ENCODE assay signal across 10 cellular contexts in genomic region chr11:47530721-47531120, GRCh38. TPM values are rescaled to one million over a fixed set of nuclear protein-coding genes. Genes with fewer than 3 reads are reported as not detected.
DNase-seq lines count a peak whose midpoint lies in the region; ATAC-seq and TF ChIP-seq lines count a peak whose summit lies in the region.
"Not testable (repeated sequence)": the region's sequence is repeated elsewhere in the genome, so short reads cannot be mapped to it uniquely, and the experiment has no call there.
"Had no signal": no experiment of that assay in that cellular context is flagged by ENCODE, and none has a peak within 500 bp of the region (broad histone marks: within the 10 kb centered on the region; RNA-seq: fewer than 3 reads in every experiment).

No MANE protein-coding gene starts in this region.

- H4K12ac ChIP-seq in trophoblast cell (ENCODE audit: low read depth, low read length): not testable (repeated sequence)

- H4K8ac ChIP-seq in trophoblast cell (ENCODE audit: low read depth, low read length): not testable (repeated sequence)

- POLR2A ChIA-PET in CD4-positive, alpha-beta memory T cell (lab: Charles Lee; ENCODE audit: partially characterized antibody): interaction anchor here (1.2 to 1.3 kb wide), 2 partner anchors 9 to 22 kb away, joined by 3 read pairs; partner anchors contain the start of gene CELF1
- POLR2A ChIA-PET in T-cell (lab: Charles Lee): interaction anchor here in 1 of 2 donors (0.7 kb wide), 1 partner anchor 13 kb away, joined by 3 read pairs; no protein-coding TSS in a partner anchor
- POLR2A ChIA-PET in naive thymus-derived CD8-positive, alpha-beta T cell (lab: Charles Lee): not testable (repeated sequence)

- H2BK12ac ChIP-seq in trophoblast cell (ENCODE audit: low read length): not testable (repeated sequence)

- peaks cover 22% of the 10 kb centered on the region for H3K79me2 ChIP-seq in trophoblast cell (ENCODE audit: control insufficient read depth, insufficient read depth, low read length, poor library complexity)

- H3K36me3 Mint-ChIP-seq in CD4-positive, alpha-beta memory T cell: peaks cover 11 to 31% of the 10 kb centered on the region in 2 donors
- H3K36me3 Mint-ChIP-seq in T-cell: peaks cover 14% of the 10 kb centered on the region
- peaks cover 54% of the 10 kb centered on the region for H3K36me3 Mint-ChIP-seq in activated T-helper 17 cell treated with anti-CD3 and anti-CD28 coated beads, Interleukin-2, amount 50 U/mL, for 72 hours (ENCODE audit: low read depth)
- H3K36me3 Mint-ChIP-seq in central memory CD8-positive, alpha-beta T cell (ENCODE audit: insufficient read depth): peaks cover 22% of the 10 kb centered on the region
- peaks cover 0 to 44% (median 0%) of the 10 kb centered on the region in 3 donors for H3K36me3 Mint-ChIP-seq in naive thymus-derived CD8-positive, alpha-beta T cell

- not testable (repeated sequence) for TF ChIP-seq CTCF in gastroesophageal sphincter (IDR thresholded peaks at IDR 0.05)

- not testable (repeated sequence) for H3K9me3 Mint-ChIP-seq in CD4-positive, alpha-beta memory T cell; T-cell; activated T-helper 17 cell treated with anti-CD3 and anti-CD28 coated beads, Interleukin-2, amount 50 U/mL, for 72 hours; central memory CD8-positive, alpha-beta T cell; naive thymus-derived CD8-positive, alpha-beta T cell

- H3K27me3 ChIP-seq in CD4-positive, alpha-beta memory T cell (ENCODE audit: insufficient read depth, low read length); gastroesophageal sphincter; trophoblast cell (ENCODE audit: insufficient read depth, low read length); subcutaneous abdominal adipose tissue (ENCODE audit: control insufficient read depth in 5 of 5, insufficient read depth in 4 of 5, low read length in 5 of 5): not testable (repeated sequence)

- TF ChIP-seq EP300 in gastroesophageal sphincter (IDR thresholded peaks at IDR 0.05): not testable (repeated sequence)

- H3K18ac ChIP-seq in trophoblast cell (ENCODE audit: low read length): not testable (repeated sequence)

- peaks cover 57% of the 10 kb centered on the region for H3K4me1 ChIP-seq in CD4-positive, alpha-beta memory T cell (ENCODE audit: insufficient read depth, low read length)
- peaks cover 14 to 98% (median 32%) of the 10 kb centered on the region in 3 donors for H3K4me1 ChIP-seq in gastroesophageal sphincter
- H3K4me1 ChIP-seq in trophoblast cell (ENCODE audit: control insufficient read depth in 1 of 2, insufficient read depth in 2 of 2, low read length in 2 of 2): not testable (repeated sequence)
- H3K4me1 ChIP-seq in subcutaneous abdominal adipose tissue (ENCODE audit: control insufficient read depth in 5 of 5, insufficient read depth in 5 of 5, low read length in 5 of 5): peaks cover 4 to 35% (median 25%) of the 10 kb centered on the region in 5 donors

- H3K27ac Mint-ChIP-seq in CD4-positive, alpha-beta memory T cell: peak overlapping the region in 5 of 7 donors; percentile 20 to 59 (median 54)
- peak overlapping the region; percentile 23 to 48 for H3K27ac Mint-ChIP-seq in T-cell
- peak overlapping the region; percentile 48 for H3K27ac Mint-ChIP-seq in activated T-helper 17 cell treated with anti-CD3 and anti-CD28 coated beads, Interleukin-2, amount 50 U/mL, for 72 hours
- H3K27ac Mint-ChIP-seq in central memory CD8-positive, alpha-beta T cell (ENCODE audit: low read depth): peak overlapping the region; percentile 47
- H3K27ac Mint-ChIP-seq in naive thymus-derived CD8-positive, alpha-beta T cell: peak overlapping the region in 9 of 10 donors; percentile 16 to 83 (median 71)

- not testable (repeated sequence) for H3K36me3 ChIP-seq in CD4-positive, alpha-beta memory T cell (ENCODE audit: insufficient read depth, low read length); gastroesophageal sphincter; trophoblast cell (ENCODE audit: control insufficient read depth in 1 of 2, insufficient read depth in 2 of 2, low read length in 2 of 2); subcutaneous abdominal adipose tissue (ENCODE audit: control insufficient read depth in 5 of 5, insufficient read depth in 5 of 5, low read length in 5 of 5)

- ATAC-seq in T-cell (replicated peaks in 1 of 4); activated T-helper 17 cell treated with anti-CD3 and anti-CD28 coated beads, Interleukin-2, amount 50 U/mL, for 72 hours (replicated peaks); central memory CD8-positive, alpha-beta T cell (replicated peaks; ENCODE audit: extremely low read depth, poor library complexity, severe bottlenecking); gastroesophageal sphincter; naive thymus-derived CD8-positive, alpha-beta T cell: not testable (repeated sequence)

- not testable (repeated sequence) for H2BK120ac ChIP-seq in trophoblast cell (ENCODE audit: insufficient read depth, low read length, poor library complexity)

- not testable (repeated sequence) for H2AFZ ChIP-seq in trophoblast cell (ENCODE audit: insufficient read depth, low read length, poor library complexity)

- CTCF ChIA-PET in CD4-positive, alpha-beta memory T cell (lab: Charles Lee; ENCODE audit: partially characterized antibody); T-cell (lab: Charles Lee): not testable (repeated sequence)

- TF ChIP-seq POLR2A in gastroesophageal sphincter (IDR thresholded peaks at IDR 0.05): not testable (repeated sequence)

- not testable (repeated sequence) for H3K9ac ChIP-seq in trophoblast cell (ENCODE audit: low read length); subcutaneous abdominal adipose tissue (ENCODE audit: low read length in 5 of 5)

- H3K4me2 ChIP-seq in trophoblast cell (ENCODE audit: low read length): not testable (repeated sequence)

- H3K4ac ChIP-seq in trophoblast cell (ENCODE audit: low read depth, low read length): peak overlapping the region; percentile 84

- not testable (repeated sequence) for H2BK5ac ChIP-seq in trophoblast cell (ENCODE audit: low read depth, low read length, poor library complexity)

- 85 to 90% methylated on average over 2 to 5 of the region's 9 CpGs for WGBS in gastroesophageal sphincter (ENCODE audit: low coverage in 1 of 2), 2 donors
- no CpG with 5 or more reads among the region's 9 CpGs for WGBS in trophoblast cell (ENCODE audit: extremely low coverage, insufficient coverage, insufficient read length)

- not testable (repeated sequence) for H3K27ac ChIP-seq in CD4-positive, alpha-beta memory T cell (ENCODE audit: low read depth, low read length); trophoblast cell (ENCODE audit: low read depth, low read length)
- H3K27ac ChIP-seq in gastroesophageal sphincter (peak overlapping the region in 3 of 4 donors; percentile 46 to 72 (median 52)), subcutaneous abdominal adipose tissue (ENCODE audit: low read depth, low read length) (peak overlapping the region; percentile 85)

- not testable (repeated sequence) for H3K23ac ChIP-seq in trophoblast cell (ENCODE audit: low read length)

- not testable (repeated sequence) for H3K9me3 ChIP-seq in CD4-positive, alpha-beta memory T cell (ENCODE audit: control insufficient read depth in 1 of 2, low read length in 2 of 2); gastroesophageal sphincter; trophoblast cell (ENCODE audit: insufficient read depth, low read depth, low read length); subcutaneous abdominal adipose tissue (ENCODE audit: control insufficient read depth in 5 of 5, low read length in 5 of 5)

- not testable (repeated sequence) for DNase-seq in CD4-positive, alpha-beta memory T cell; T-cell; central memory CD8-positive, alpha-beta T cell (ENCODE audit: low spot score in 2 of 2); naive thymus-derived CD8-positive, alpha-beta T cell; trophoblast cell

- H3K4me3 Mint-ChIP-seq in CD4-positive, alpha-beta memory T cell: peak overlapping the region in 3 of 8 donors; percentile 14 to 42 (median 17)
- peak overlapping the region in 1 of 3 donors; percentile 15 for H3K4me3 Mint-ChIP-seq in T-cell
- not testable (repeated sequence) for H3K4me3 Mint-ChIP-seq in activated T-helper 17 cell treated with anti-CD3 and anti-CD28 coated beads, Interleukin-2, amount 50 U/mL, for 72 hours
- H3K4me3 Mint-ChIP-seq in central memory CD8-positive, alpha-beta T cell: peak overlapping the region; percentile 24
- H3K4me3 Mint-ChIP-seq in naive thymus-derived CD8-positive, alpha-beta T cell: peak overlapping the region in 2 of 10 donors; percentile 18 to 57

- not testable (repeated sequence) for H3K79me1 ChIP-seq in trophoblast cell (ENCODE audit: low read length)

- not testable (repeated sequence) for H3K4me3 ChIP-seq in CD4-positive, alpha-beta memory T cell (ENCODE audit: low read length in 2 of 2); gastroesophageal sphincter; trophoblast cell (ENCODE audit: low read depth, low read length); subcutaneous abdominal adipose tissue (ENCODE audit: low read depth in 1 of 5, low read length in 5 of 5)

- not testable (repeated sequence) for H3K14ac ChIP-seq in trophoblast cell (ENCODE audit: low read length)

- intact Hi-C loops in CD4-positive, alpha-beta memory T cell (cut with micrococcal nuclease): not testable (repeated sequence)

- not testable (repeated sequence) for H3K27me3 Mint-ChIP-seq in CD4-positive, alpha-beta memory T cell; T-cell; activated T-helper 17 cell treated with anti-CD3 and anti-CD28 coated beads, Interleukin-2, amount 50 U/mL, for 72 hours; central memory CD8-positive, alpha-beta T cell; naive thymus-derived CD8-positive, alpha-beta T cell

- H3K4me1 Mint-ChIP-seq in CD4-positive, alpha-beta memory T cell: peaks cover 31 to 73% (median 55%) of the 10 kb centered on the region in 4 donors
- peaks cover 38 to 64% (median 64%) of the 10 kb centered on the region in 3 donors for H3K4me1 Mint-ChIP-seq in T-cell
- H3K4me1 Mint-ChIP-seq in activated T-helper 17 cell treated with anti-CD3 and anti-CD28 coated beads, Interleukin-2, amount 50 U/mL, for 72 hours: peaks cover 11% of the 10 kb centered on the region
- peaks cover 49% of the 10 kb centered on the region for H3K4me1 Mint-ChIP-seq in central memory CD8-positive, alpha-beta T cell
- peaks cover 15 to 73% (median 59%) of the 10 kb centered on the region in 4 donors for H3K4me1 Mint-ChIP-seq in naive thymus-derived CD8-positive, alpha-beta T cell

- H2AK5ac ChIP-seq in trophoblast cell (ENCODE audit: low read length): not testable (repeated sequence)

- H4K91ac ChIP-seq in trophoblast cell (ENCODE audit: low read depth, low read length): not testable (repeated sequence)

RNA-seq across cellular contexts. Expression of gene CELF1, which starts 22.2 kb away (rescaled TPM):
- total RNA-seq in CD4-positive, alpha-beta memory T cell: 100 to 1,000 TPM; 145 to 149 TPM
- polyA plus RNA-seq in CD4-positive, alpha-beta memory T cell: 10 to 100 TPM; 45.6 to 76.2 TPM
- 100 to 1,000 TPM; 109 to 124 (median 123) TPM for total RNA-seq in T-cell
- total RNA-seq in activated T-helper 17 cell treated with anti-CD3 and anti-CD28 coated beads, Interleukin-2, amount 50 U/mL, for 72 hours: 100 to 1,000 TPM; 118 to 143 TPM
- 100 to 1,000 TPM in 3 of 4 donors, 10 to 100 TPM in 1; 82.2 to 146 (median 106) TPM for total RNA-seq in gastroesophageal sphincter
- 100 to 1,000 TPM; 133 to 138 TPM for total RNA-seq in naive thymus-derived CD8-positive, alpha-beta T cell
- polyA plus RNA-seq in naive thymus-derived CD8-positive, alpha-beta T cell: 10 to 100 TPM; 45.3 to 79.3 (median 55.3) TPM
- 61.5 and 66.2 TPM in 2 replicates for polyA plus RNA-seq in trophoblast cell (2013)

RNA-seq across cellular contexts. Expression of gene PTPMT1, which starts 34.7 kb away (rescaled TPM):
- total RNA-seq in CD4-positive, alpha-beta memory T cell: 10 to 100 TPM; 21.5 to 21.9 TPM
- polyA plus RNA-seq in CD4-positive, alpha-beta memory T cell: 100 to 1,000 TPM in 1 of 2 donors, 10 to 100 TPM in 1; 68.3 to 109 TPM
- total RNA-seq in T-cell (10 to 100 TPM; 14.9 to 25.3 (median 25.0) TPM), gastroesophageal sphincter (10 to 100 TPM; 70.0 to 95.7 (median 83.6) TPM)
- 10 to 100 TPM; 17.8 to 39.1 TPM for total RNA-seq in activated T-helper 17 cell treated with anti-CD3 and anti-CD28 coated beads, Interleukin-2, amount 50 U/mL, for 72 hours
- total RNA-seq in naive thymus-derived CD8-positive, alpha-beta T cell: 10 to 100 TPM; 19.1 to 22.2 TPM
- polyA plus RNA-seq in naive thymus-derived CD8-positive, alpha-beta T cell: 10 to 100 TPM; 58.7 to 73.3 (median 71.0) TPM
- polyA plus RNA-seq in trophoblast cell (2013): 53.6 and 57.5 TPM in 2 replicates

RNA-seq across cellular contexts. Expression of gene KBTBD4, which starts 48.0 kb away (rescaled TPM):
- total RNA-seq in CD4-positive, alpha-beta memory T cell: 10 to 100 TPM; 21.2 to 22.5 TPM
- 10 to 100 TPM; 40.2 to 71.9 TPM for polyA plus RNA-seq in CD4-positive, alpha-beta memory T cell
- total RNA-seq in T-cell (10 to 100 TPM; 19.1 to 23.6 (median 21.6) TPM), gastroesophageal sphincter (10 to 100 TPM; 23.3 to 36.1 (median 27.0) TPM)
- total RNA-seq in activated T-helper 17 cell treated with anti-CD3 and anti-CD28 coated beads, Interleukin-2, amount 50 U/mL, for 72 hours: 10 to 100 TPM; 26.9 to 27.3 TPM
- total RNA-seq in naive thymus-derived CD8-positive, alpha-beta T cell: 10 to 100 TPM; 26.1 to 29.1 TPM
- polyA plus RNA-seq in naive thymus-derived CD8-positive, alpha-beta T cell: 10 to 100 TPM; 44.3 to 45.1 (median 44.3) TPM
- 6.7 TPM in 2 replicates for polyA plus RNA-seq in trophoblast cell (2013)

RNA-seq across cellular contexts. Expression of gene NDUFS3, which starts 48.2 kb away (rescaled TPM):
- total RNA-seq in CD4-positive, alpha-beta memory T cell: 10 to 100 TPM; 70.9 to 71.0 TPM
- polyA plus RNA-seq in CD4-positive, alpha-beta memory T cell: 100 to 1,000 TPM in 1 of 2 donors, 10 to 100 TPM in 1; 85.7 to 118 TPM
- 100 to 1,000 TPM in 1 of 5 donors, 10 to 100 TPM in 4; 69.1 to 105 (median 76.1) TPM for total RNA-seq in T-cell
- total RNA-seq in activated T-helper 17 cell treated with anti-CD3 and anti-CD28 coated beads, Interleukin-2, amount 50 U/mL, for 72 hours: 100 to 1,000 TPM in 1 of 2 donors, 10 to 100 TPM in 1; 90.3 to 167 TPM
- total RNA-seq in gastroesophageal sphincter: 10 to 100 TPM; 38.7 to 75.6 (median 53.2) TPM
- total RNA-seq in naive thymus-derived CD8-positive, alpha-beta T cell: 100 to 1,000 TPM; 100 to 106 TPM
- 100 to 1,000 TPM in 2 of 3 donors, 10 to 100 TPM in 1; 92.0 to 109 (median 101) TPM for polyA plus RNA-seq in naive thymus-derived CD8-positive, alpha-beta T cell
- polyA plus RNA-seq in trophoblast cell (2013): 82.0 and 83.5 TPM in 2 replicates

RNA-seq across cellular contexts. Expression of gene FAM180B, which starts 55.8 kb away (rescaled TPM):
- under 1 TPM in 1 of 2 experiments, not detected in 1; 0.25 TPM for total RNA-seq in CD4-positive, alpha-beta memory T cell
- not detected for polyA plus RNA-seq in CD4-positive, alpha-beta memory T cell
- total RNA-seq in T-cell (under 1 TPM in 3 of 5 donors, not detected in 2; 0.20 to 0.51 (median 0.28) TPM), gastroesophageal sphincter (1 to 10 TPM in 1 of 4 donors, under 1 TPM in 3; 0.37 to 1.1 (median 0.68) TPM)
- total RNA-seq in activated T-helper 17 cell treated with anti-CD3 and anti-CD28 coated beads, Interleukin-2, amount 50 U/mL, for 72 hours: not detected
- total RNA-seq in naive thymus-derived CD8-positive, alpha-beta T cell: under 1 TPM in 1 of 2 experiments, not detected in 1; 0.26 TPM
- not detected for polyA plus RNA-seq in naive thymus-derived CD8-positive, alpha-beta T cell
- 0.04 TPM in 1 of 2 replicates, not detected in the other for polyA plus RNA-seq in trophoblast cell (2013)
- total RNA-seq: Calu3, H7 had no signal
